15 cellular contexts compared by ENCODE assay signal in the genomic region with DNA sequence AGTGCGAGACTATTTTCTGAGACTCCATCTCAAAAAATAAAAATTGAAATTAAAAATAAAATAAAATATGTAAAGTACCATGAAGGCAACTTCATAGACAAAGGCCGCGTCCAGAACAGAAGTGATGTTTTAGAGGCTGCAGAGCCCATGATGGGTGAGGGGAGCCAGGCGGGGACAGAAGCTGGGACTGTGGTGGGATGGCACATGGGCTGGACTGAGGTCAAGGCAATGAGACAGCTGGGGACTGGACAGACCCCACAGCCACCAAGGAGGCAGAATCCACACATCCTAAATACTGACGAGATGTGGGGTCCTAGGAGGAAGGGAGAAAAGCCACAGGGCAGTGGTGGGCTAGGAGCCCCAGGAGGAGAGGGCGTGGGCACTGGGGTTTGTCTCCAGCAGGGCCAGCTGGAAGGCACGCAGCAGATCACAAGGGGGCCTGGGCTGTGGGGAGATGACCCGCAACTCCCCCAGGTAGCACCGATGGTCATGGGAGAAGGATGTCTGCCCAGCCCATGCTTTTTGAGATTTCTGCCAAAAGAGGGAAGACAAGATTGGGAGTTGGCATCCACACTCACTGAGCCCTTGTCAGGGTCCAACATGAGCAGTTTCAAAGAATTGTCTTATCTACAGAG.
"Had no signal": no experiment of that assay in that cellular context is flagged by ENCODE, and none has a peak within 500 bp of the region (broad histone marks: within the 10 kb centered on the region; RNA-seq: fewer than 3 reads in every experiment).

No MANE protein-coding gene starts in this region.

- DNase-seq: central memory CD4-positive, alpha-beta T cell; effector CD8-positive, alpha-beta T cell; gastrocnemius medialis; kidney; left cardiac atrium; natural killer cell; sigmoid colon; stimulated activated CD4-positive, alpha-beta T cell treated with anti-CD3 and anti-CD28 coated beads, Interleukin-12 subunit alpha, Interleukin-12 subunit beta, amount 100 ng/mL, for 4 hours; stimulated activated naive CD4-positive, alpha-beta T cell treated with Interleukin-2 at 50 U/mL for 16 hours; testis had no signal

- H3K27me3 ChIP-seq: breast epithelium, testis, tibial nerve had no signal

- H3K79me2 ChIP-seq: parathyroid adenoma had no signal

- H2AFZ ChIP-seq: parathyroid adenoma had no signal

- H3K36me3 ChIP-seq: breast epithelium, gastrocnemius medialis, sigmoid colon, tibial nerve had no signal

- ATAC-seq: gastrocnemius medialis, natural killer cell had no signal

- H3K4me3 ChIP-seq: breast epithelium, coronary artery, gastrocnemius medialis, sigmoid colon, skin epidermis, testis, tibial nerve had no signal

- H3K27ac ChIP-seq: breast epithelium, coronary artery, gastrocnemius medialis, parathyroid adenoma, sigmoid colon, skin epidermis, tibial nerve had no signal

- H3K4me1 ChIP-seq: breast epithelium, gastrocnemius medialis, parathyroid adenoma, sigmoid colon had no signal

- H3K9ac ChIP-seq: parathyroid adenoma had no signal

- H3K9me3 ChIP-seq: breast epithelium, gastrocnemius medialis, sigmoid colon, testis, tibial nerve had no signal
